Comparison of ENCODE assay signal across 1 cellular context in the genomic region with DNA sequence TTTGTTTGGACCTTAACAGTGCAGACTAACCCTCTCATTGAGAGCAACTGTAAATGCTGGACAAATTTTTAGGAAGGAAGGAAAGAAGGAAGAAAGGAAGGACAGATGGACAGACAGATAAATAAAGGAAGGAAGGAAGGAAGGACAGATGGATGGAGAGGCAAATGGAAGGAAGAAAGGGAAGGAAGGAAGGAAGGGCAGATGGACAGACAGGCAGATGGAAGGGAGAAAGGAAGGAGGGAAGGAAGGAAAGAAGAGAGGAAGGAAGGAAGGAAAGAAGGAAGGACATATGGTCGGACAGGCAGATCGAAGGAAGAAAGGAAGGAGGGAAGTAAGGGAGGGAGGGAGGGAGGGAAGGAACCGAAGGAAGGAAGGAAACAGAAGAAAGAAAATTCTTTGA.
A peak's percentile ranks its signal among the peaks of the same experiment; 100 is the strongest.
TF ChIP-seq lines count a peak whose summit lies in the region.

No MANE protein-coding gene starts in this region.

TF ChIP-seq in HepG2, 621 proteins besides CTCF, POLR2A, EP300 and RAD21:
- TF ChIP-seq ZNF282 (IDR thresholded peaks at IDR 0.05; ENCODE audit: partially characterized antibody), result peak; percentile 79
- no peak for TF ChIP-seq ZSCAN20 (CRISPR knock-in tag; IDR thresholded peaks at IDR 0.05; ENCODE audit: borderline replicate concordance)
- TF ChIP-seq FOXA1 (IDR thresholded peaks at IDR 0.05), result peak; percentile 53; the same call in 1 of the 2 replicates
- TF ChIP-seq FOXA1 (CRISPR knock-in tag; IDR thresholded peaks at IDR 0.05), result no peak
- no peak for TF ChIP-seq TAF1 (CRISPR knock-in tag; IDR thresholded peaks at IDR 0.05)
